8 cellular contexts compared by ENCODE assay signal in the genomic region with DNA sequence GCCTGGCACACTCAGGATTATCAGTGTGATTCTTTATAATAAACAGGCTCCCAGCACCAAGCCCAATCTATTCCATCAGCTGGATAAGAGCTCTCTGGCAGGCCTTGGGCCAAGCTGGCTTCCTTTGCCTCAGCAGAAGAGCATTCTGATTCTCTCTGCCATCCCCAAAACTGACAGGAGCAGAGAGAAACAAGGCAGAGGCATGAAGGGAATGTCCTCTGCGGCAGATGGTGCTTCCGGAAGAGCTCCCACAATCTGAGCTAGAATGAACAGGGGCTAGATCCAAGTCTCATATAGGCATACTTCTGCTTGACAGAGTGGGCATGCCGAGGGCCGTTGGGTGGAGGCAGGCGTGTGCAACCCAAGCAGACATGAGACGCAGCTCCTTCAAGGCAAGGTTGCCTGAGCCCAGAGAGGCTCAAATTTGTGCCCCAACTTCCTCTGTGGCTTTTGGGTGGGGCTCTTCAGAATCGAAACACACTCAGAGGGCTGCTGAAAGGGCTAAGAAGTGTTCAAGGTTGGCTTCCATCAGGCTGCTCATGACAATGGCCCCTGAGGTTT. TPM values are rescaled to one million over a fixed set of nuclear protein-coding genes. Genes with fewer than 3 reads are reported as not detected.
DNase-seq lines count a peak whose midpoint lies in the region; ATAC-seq, FAIRE-seq and TF ChIP-seq lines count a peak whose summit lies in the region.

No MANE protein-coding gene starts in this region.

- intact Hi-C loops in natural killer cell (cut with micrococcal nuclease): loop anchor here (5.0 kb wide), 1 partner anchor 131 kb away; the partner anchor contains the start of gene TP53BP2
- intact Hi-C loops in mucosa of descending colon (cut with DNase I, micrococcal nuclease): no loop called here

- DNase-seq in GM12864 (ENCODE audit: low read depth): peak; percentile 74
- peak; percentile 79 to 87 for DNase-seq in NOMO-1 (lab: John Stamatoyannopoulos, UW; ENCODE audit: unreplicated experiment in 2 of 2)
- peak; percentile 53 for DNase-seq in activated naive CD8-positive, alpha-beta T cell treated with anti-CD3 and anti-CD28 coated beads for 36 hours
- peak; percentile 40 for DNase-seq in natural killer cell
- DNase-seq in frontal cortex (ENCODE audit: low spot score in 2 of 2): no peak
- no peak for DNase-seq in mucosa of descending colon
- no peak for DNase-seq in NCI-H1105 (lab: John Stamatoyannopoulos, UW)

- no peaks in the 10 kb centered on the region for H3K9me3 Mint-ChIP-seq in activated naive CD8-positive, alpha-beta T cell treated with anti-CD3 and anti-CD28 coated beads for 36 hours
- H3K9me3 Mint-ChIP-seq in natural killer cell: no peaks in the 10 kb centered on the region

- ATAC-seq in GM21619 (IDR thresholded peaks at IDR 0.05; ENCODE audit: unreplicated experiment) (peak; percentile 54), natural killer cell (peak; percentile 55 to 73 (median 62)), mucosa of descending colon (no peak)

- peak overlapping the region; percentile 11 for H3K4me3 Mint-ChIP-seq in activated naive CD8-positive, alpha-beta T cell treated with anti-CD3 and anti-CD28 coated beads for 36 hours
- peak overlapping the region; percentile 74 for H3K4me3 Mint-ChIP-seq in natural killer cell

- no peaks in the 10 kb centered on the region for H3K27me3 Mint-ChIP-seq in activated naive CD8-positive, alpha-beta T cell treated with anti-CD3 and anti-CD28 coated beads for 36 hours
- no peaks in the 10 kb centered on the region for H3K27me3 Mint-ChIP-seq in natural killer cell (ENCODE audit: low read depth in 2 of 2)

- H3K4me1 Mint-ChIP-seq in activated naive CD8-positive, alpha-beta T cell treated with anti-CD3 and anti-CD28 coated beads for 36 hours: peaks cover 57% of the 10 kb centered on the region
- H3K4me1 Mint-ChIP-seq in natural killer cell: peaks cover 65 to 73% of the 10 kb centered on the region in 2 donors

- H3K9me3 ChIP-seq in mucosa of descending colon: no peaks in the 10 kb centered on the region

- H3K27ac Mint-ChIP-seq in activated naive CD8-positive, alpha-beta T cell treated with anti-CD3 and anti-CD28 coated beads for 36 hours: peak overlapping the region; percentile 77
- peak overlapping the region; percentile 92 to 94 for H3K27ac Mint-ChIP-seq in natural killer cell

- FAIRE-seq in frontal cortex (lab: Jason Lieb, UNC): no peak

- peaks cover 72% of the 10 kb centered on the region for H3K4me1 ChIP-seq in mucosa of descending colon (ENCODE audit: low read depth)

- H3K4me3 ChIP-seq in GM12864 (ENCODE audit: low read depth, low read length) (peak overlapping the region; percentile 1), mucosa of descending colon (no peak overlapping the region)

- no peaks in the 10 kb centered on the region for H3K36me3 ChIP-seq in mucosa of descending colon (ENCODE audit: low read depth)

- TF ChIP-seq CTCF in GM12864 (IDR thresholded peaks at IDR 0.05; ENCODE audit: low read depth, low read length, missing control alignments) (no peak), natural killer cell (IDR thresholded peaks at IDR 0.05) (no peak), mucosa of descending colon (IDR thresholded peaks at IDR 0.05) (no peak)

- H3K36me3 Mint-ChIP-seq in activated naive CD8-positive, alpha-beta T cell treated with anti-CD3 and anti-CD28 coated beads for 36 hours: peaks cover 11% of the 10 kb centered on the region
- peaks cover 10% of the 10 kb centered on the region for H3K36me3 Mint-ChIP-seq in natural killer cell

RNA-seq across cellular contexts. Expression of gene CAPN2, which starts 4.0 kb away (rescaled TPM):
- 10 to 100 TPM; 23.6 to 24.3 TPM for total RNA-seq in activated naive CD8-positive, alpha-beta T cell treated with anti-CD3 and anti-CD28 coated beads for 36 hours
- 100 to 1,000 TPM; 228 to 275 (median 236) TPM for total RNA-seq in natural killer cell
- total RNA-seq in frontal cortex: 36.7 TPM
- total RNA-seq in mucosa of descending colon: 100 to 1,000 TPM; 200 to 417 (median 305) TPM

RNA-seq across cellular contexts. Expression of gene CAPN8, which starts 50.9 kb away (rescaled TPM):
- total RNA-seq in activated naive CD8-positive, alpha-beta T cell treated with anti-CD3 and anti-CD28 coated beads for 36 hours: not detected
- 1 to 10 TPM in 1 of 3 donors, under 1 TPM in 2; 0.18 to 6.7 (median 0.84) TPM for total RNA-seq in natural killer cell
- not detected for total RNA-seq in frontal cortex
- 10 to 100 TPM; 31.1 to 88.6 (median 59.0) TPM for total RNA-seq in mucosa of descending colon

Comparison
In these comparisons a context has a peak if more than half of its experiments do, and no peak if none do; other contexts are left out.
1. DNase-seq: peak in GM12864 (single experiment), NOMO-1 (2 of 2), activated naive CD8-positive, alpha-beta T cell treated with anti-CD3 and anti-CD28 coated beads for 36 hours (single experiment) and natural killer cell (single experiment); none in frontal cortex (0 of 2), mucosa of descending colon (0 of 3) and NCI-H1105 (single experiment).
2. RNA of gene CAPN8, which starts 50.9 kb away (total RNA-seq): 31.1 to 88.6 TPM in mucosa of descending colon; 0.18 to 6.7 TPM in natural killer cell, not detected in activated naive CD8-positive, alpha-beta T cell treated with anti-CD3 and anti-CD28 coated beads for 36 hours and not detected in frontal cortex (single experiment); every median in the first group is over 4 times any median in the second.